ENCODE assay signal across 29 cellular contexts in the genomic region with DNA sequence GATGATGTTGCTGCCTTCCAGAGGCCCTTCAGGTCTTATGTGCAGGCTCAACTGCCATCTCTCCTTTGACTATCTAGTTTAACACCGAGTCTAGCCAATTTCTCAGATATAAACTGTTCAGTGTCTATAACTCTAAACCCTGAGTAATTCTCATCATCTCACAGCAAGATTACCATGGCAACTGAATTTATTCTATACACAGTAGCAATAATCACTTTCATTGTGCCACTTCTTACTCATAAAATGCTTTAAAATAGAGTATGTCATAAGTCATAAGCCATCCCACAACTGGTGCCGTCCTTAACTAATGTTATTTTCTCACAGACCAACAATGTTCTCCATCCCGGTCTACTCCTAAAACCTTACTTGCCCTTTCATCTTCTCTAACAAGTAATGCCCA. TPM values are rescaled to one million over a fixed set of nuclear protein-coding genes. Genes with fewer than 3 reads are reported as not detected.
DNase-seq lines count a peak whose midpoint lies in the region; ATAC-seq, FAIRE-seq and TF ChIP-seq lines count a peak whose summit lies in the region.
"Had no signal": no experiment of that assay in that cellular context is flagged by ENCODE, and none has a peak within 500 bp of the region (broad histone marks: within the 10 kb centered on the region; RNA-seq: fewer than 3 reads in every experiment).

No MANE protein-coding gene starts in this region.

- H3K27me3 ChIP-seq in CD8-positive, alpha-beta memory T cell (ENCODE audit: insufficient read depth, low read length, poor library complexity, severe bottlenecking) = no peaks in the 10 kb centered on the region
- H3K27me3 ChIP-seq in GM12878 (replicated peaks in 1 of 2; ENCODE audit: control insufficient read depth in 2 of 2, insufficient read depth in 2 of 2, low read length in 1 of 2) (no peaks in the 10 kb centered on the region), osteoblast (ENCODE audit: insufficient read depth, low read length) (no peaks in the 10 kb centered on the region)
- H3K27me3 ChIP-seq: adrenal gland, BE2C, body of pancreas, dorsolateral prefrontal cortex, left lung, SJCRH30, stomach, thyroid gland had no signal

- no peak for ATAC-seq in activated T-cell treated with anti-CD3 and anti-CD28 coated beads, Interleukin-2, amount 50 U/mL, for 4 hours
- ATAC-seq in GM12878 = no peak
- no peak for ATAC-seq in HG02981 (IDR thresholded peaks at IDR 0.05; ENCODE audit: unreplicated experiment)
- ATAC-seq: body of pancreas, left lung had no signal

- H3K4me1 Mint-ChIP-seq in activated T-cell treated with anti-CD3 and anti-CD28 coated beads, Interleukin-2, amount 50 U/mL, for 24 hours (ENCODE audit: low read depth) = peaks cover 6% of the 10 kb centered on the region
- H3K4me1 Mint-ChIP-seq in activated T-cell treated with anti-CD3 and anti-CD28 coated beads, Interleukin-2, amount 50 U/mL, for 4 hours (ENCODE audit: low read depth) = peaks cover 6% of the 10 kb centered on the region
- peaks cover 15 to 28% (median 26%) of the 10 kb centered on the region in 3 donors for H3K4me1 Mint-ChIP-seq in CD8-positive, alpha-beta memory T cell

- 96% methylated on average over 3 of the region's 3 CpGs for WGBS in GM12878 (ENCODE audit: insufficient coverage, insufficient replicate concordance, low lambda C conversion rate, missing lambda C conversion rate)

- no peaks in the 10 kb centered on the region for H3K9me3 ChIP-seq in CD8-positive, alpha-beta memory T cell (ENCODE audit: low read length)
- H3K9me3 ChIP-seq in GM12878 (replicated peaks; ENCODE audit: control insufficient read depth, insufficient read depth, low read length) (no peaks in the 10 kb centered on the region), osteoblast (ENCODE audit: low read depth, low read length) (no peaks in the 10 kb centered on the region)
- H3K9me3 ChIP-seq: adrenal gland, BE2C, body of pancreas, HAP-1, left lung, SJCRH30, stomach, thyroid gland had no signal

- TF ChIP-seq RAD21 in GM12878 (IDR thresholded peaks at IDR 0.05; ENCODE audit: insufficient read depth, low read depth, low read length) = no peak

- CTCF ChIA-PET in CD8-positive, alpha-beta memory T cell (lab: Charles Lee) = no interaction called here
- CTCF ChIA-PET in GM12878 (lab: Yijun Ruan, JAX) = no interaction called here

- TF ChIP-seq CTCF in GM12878 (IDR thresholded peaks at IDR 0.05 in 2 of 3, conservative IDR thresholded peaks at IDR 0.05 in 1 of 3; ENCODE audit: control insufficient read depth in 2 of 3, extremely low read depth in 1 of 3, insufficient read depth in 1 of 3, low read depth in 3 of 3, low read length in 3 of 3) (no peak), osteoblast (IDR thresholded peaks at IDR 0.05; ENCODE audit: extremely low read depth, low read depth, low read length) (no peak)

- H3K27me3 Mint-ChIP-seq in activated T-cell treated with anti-CD3 and anti-CD28 coated beads, Interleukin-2, amount 50 U/mL, for 24 hours = no peaks in the 10 kb centered on the region
- H3K27me3 Mint-ChIP-seq in activated T-cell treated with anti-CD3 and anti-CD28 coated beads, Interleukin-2, amount 50 U/mL, for 4 hours (ENCODE audit: low read depth) = no peaks in the 10 kb centered on the region
- H3K27me3 Mint-ChIP-seq in CD8-positive, alpha-beta memory T cell = no peaks in the 10 kb centered on the region
- H3K27me3 Mint-ChIP-seq: naive B cell had no signal

- FAIRE-seq in GM12878 (lab: Jason Lieb, UNC) (no peak), GM12892 (lab: Jason Lieb, UNC) (no peak)
- FAIRE-seq: HTR-8/SVneo, RCC 7860, TTC549 had no signal

- peak overlapping the region; percentile 59 for H3K27ac Mint-ChIP-seq in activated T-cell treated with anti-CD3 and anti-CD28 coated beads, Interleukin-2, amount 50 U/mL, for 24 hours
- H3K27ac Mint-ChIP-seq in CD8-positive, alpha-beta memory T cell = peak overlapping the region in 7 of 8 donors; percentile 11 to 79 (median 57)

- no peak overlapping the region for H3K27ac ChIP-seq in CD8-positive, alpha-beta memory T cell (ENCODE audit: low read depth, low read length)
- H3K27ac ChIP-seq in GM12878 (ENCODE audit: control insufficient read depth, insufficient read depth) (no peak overlapping the region), osteoblast (ENCODE audit: low read depth, low read length) (peak overlapping the region; percentile 20)
- H3K27ac ChIP-seq: adrenal gland, body of pancreas, left lung, SJCRH30, skin epidermis, stomach, thyroid gland had no signal

- TF ChIP-seq EP300 in GM12878 (IDR thresholded peaks at IDR 0.05; ENCODE audit: borderline replicate concordance in 1 of 2, control insufficient read depth in 1 of 2, low read depth in 2 of 2, low read length in 2 of 2) = no peak

- TF ChIP-seq POLR2A in GM12878 (IDR thresholded peaks at IDR 0.05; ENCODE audit: low read depth, low read length) (no peak), GM12892 (IDR thresholded peaks at IDR 0.05; ENCODE audit: low read depth, low read length) (no peak)

- RAD21 ChIA-PET in GM12878 (lab: Charles Lee; ENCODE audit: unreplicated experiment) = no interaction called here

- no peak overlapping the region for H3K4me3 Mint-ChIP-seq in activated T-cell treated with anti-CD3 and anti-CD28 coated beads, Interleukin-2, amount 50 U/mL, for 24 hours
- H3K4me3 Mint-ChIP-seq in activated T-cell treated with anti-CD3 and anti-CD28 coated beads, Interleukin-2, amount 50 U/mL, for 4 hours = no peak overlapping the region
- no peak overlapping the region for H3K4me3 Mint-ChIP-seq in CD8-positive, alpha-beta memory T cell

- TSS peak; percentile 23 for BruUV-seq in GM12878 (replicated peaks; lab: Mats Ljungman, UMichigan)

- POLR2A ChIA-PET in CD8-positive, alpha-beta memory T cell (lab: Charles Lee) = no interaction called here
- POLR2A ChIA-PET in GM12878 (lab: Charles Lee) = no interaction called here

- in situ Hi-C loops in GM12878 (cut with MboI) = loop anchor here (5.0 kb wide), 1 partner anchor 48 kb away; no protein-coding TSS in a partner anchor

- H3K36me3 ChIP-seq in CD8-positive, alpha-beta memory T cell (ENCODE audit: insufficient read depth, low read length) = peaks cover 62% of the 10 kb centered on the region
- H3K36me3 ChIP-seq in GM12878 (ENCODE audit: control insufficient read depth in 2 of 2, insufficient read depth in 2 of 2, low read length in 1 of 2) = peaks cover 0 to 34% of the 10 kb centered on the region in 2 experiments
- peaks cover 28% of the 10 kb centered on the region for H3K36me3 ChIP-seq in osteoblast (ENCODE audit: insufficient read depth, low read length)

- no peak overlapping the region for H3K4me2 ChIP-seq in GM12878 (ENCODE audit: control insufficient read depth, insufficient read depth)
- no peak overlapping the region for H3K4me2 ChIP-seq in osteoblast (ENCODE audit: insufficient read depth, low read length)

- no peak overlapping the region for H3K9ac ChIP-seq in GM12878 (ENCODE audit: control insufficient read depth, insufficient read depth, low read length)

- DNase-seq in activated T-cell treated with anti-CD3 and anti-CD28 coated beads, Interleukin-2, amount 50 U/mL, for 24 hours = no peak
- no peak for DNase-seq in activated T-cell treated with anti-CD3 and anti-CD28 coated beads, Interleukin-2, amount 50 U/mL, for 4 hours
- DNase-seq in CD8-positive, alpha-beta memory T cell = no peak
- DNase-seq in GM12878 (ENCODE audit: low read depth, low spot score) (no peak), osteoblast (ENCODE audit: insufficient read length, low spot score, missing footprints) (no peak), GM12892 (ENCODE audit: insufficient read length) (no peak), AG08395 (ENCODE audit: low spot score) (no peak)
- DNase-seq: activated CD4-positive, alpha-beta T cell treated with anti-CD3 and anti-CD28 coated beads for 1 hour; adrenal gland; BE2C; body of pancreas; cerebellar nuclear complex; DMS79; dorsolateral prefrontal cortex; KBM-7; left lung; naive B cell; NCI-H1105 treated with DMSO at 0.1 percent for 48 hours; NCI-H2029; NCI-H69; SJCRH30; stomach; thyroid gland had no signal

- H3K4me3 ChIP-seq in CD8-positive, alpha-beta memory T cell (ENCODE audit: low read length) = no peak overlapping the region
- H3K4me3 ChIP-seq in GM12878 = no peak overlapping the region
- H3K4me3 ChIP-seq in osteoblast (ENCODE audit: insufficient read depth, low read length) = no peak overlapping the region
- H3K4me3 ChIP-seq: adrenal gland, body of pancreas, dorsolateral prefrontal cortex, HAP-1, left lung, SJCRH30, skin epidermis, stomach, thyroid gland had no signal

- H2AFZ ChIP-seq in GM12878 (ENCODE audit: control insufficient read depth, low read depth, low read length) (no peak overlapping the region), osteoblast (ENCODE audit: low read length) (no peak overlapping the region)

- no peaks in the 10 kb centered on the region for H3K4me1 ChIP-seq in CD8-positive, alpha-beta memory T cell (ENCODE audit: insufficient read depth, low read length)
- H3K4me1 ChIP-seq in GM12878 (ENCODE audit: control insufficient read depth, insufficient read depth, low read length) (no peaks in the 10 kb centered on the region), osteoblast (ENCODE audit: insufficient read depth, low read length) (no peaks in the 10 kb centered on the region)
- H3K4me1 ChIP-seq: adrenal gland, body of pancreas, left lung, SJCRH30, stomach, thyroid gland had no signal

- H3K9me3 Mint-ChIP-seq in activated T-cell treated with anti-CD3 and anti-CD28 coated beads, Interleukin-2, amount 50 U/mL, for 24 hours = no peaks in the 10 kb centered on the region
- H3K9me3 Mint-ChIP-seq in activated T-cell treated with anti-CD3 and anti-CD28 coated beads, Interleukin-2, amount 50 U/mL, for 4 hours = no peaks in the 10 kb centered on the region
- H3K9me3 Mint-ChIP-seq in CD8-positive, alpha-beta memory T cell = no peaks in the 10 kb centered on the region

- H4K20me1 ChIP-seq in GM12878 (ENCODE audit: control insufficient read depth, insufficient read depth) = no peaks in the 10 kb centered on the region
- H4K20me1 ChIP-seq in osteoblast (ENCODE audit: insufficient read depth, low read length) = no peaks in the 10 kb centered on the region

- intact Hi-C loops in GM12878 (cut with micrococcal nuclease; ENCODE audit: unreplicated experiment) = no loop called here

- H3K79me2 ChIP-seq in GM12878 (ENCODE audit: control insufficient read depth, insufficient read depth, low read length) (no peaks in the 10 kb centered on the region), osteoblast (ENCODE audit: insufficient read depth, low read length) (no peaks in the 10 kb centered on the region)

- peaks cover 81% of the 10 kb centered on the region for H3K36me3 Mint-ChIP-seq in activated T-cell treated with anti-CD3 and anti-CD28 coated beads, Interleukin-2, amount 50 U/mL, for 24 hours (ENCODE audit: low read depth)
- peaks cover 26% of the 10 kb centered on the region for H3K36me3 Mint-ChIP-seq in activated T-cell treated with anti-CD3 and anti-CD28 coated beads, Interleukin-2, amount 50 U/mL, for 4 hours (ENCODE audit: insufficient read depth)
- peaks cover 20 to 80% (median 24%) of the 10 kb centered on the region in 3 donors for H3K36me3 Mint-ChIP-seq in CD8-positive, alpha-beta memory T cell

- SMC1A ChIA-PET in GM12878 (lab: Charles Lee; ENCODE audit: uncharacterized antibody, unreplicated experiment) = no interaction called here

RNA-seq across cellular contexts. Expression of gene SYNRG, which starts 45.0 kb away (rescaled TPM):
- total RNA-seq in activated T-cell treated with anti-CD3 and anti-CD28 coated beads, Interleukin-2, amount 50 U/mL, for 4 hours = 10 to 100 TPM; 34.9 to 42.5 (median 36.7) TPM
- total RNA-seq in CD8-positive, alpha-beta memory T cell = 10 to 100 TPM; 42.3 to 50.8 TPM
- 104 TPM for polyA plus RNA-seq in CD8-positive, alpha-beta memory T cell
- 103 and 104 TPM in 2 replicates for total RNA-seq in GM12878 (2013; cell fraction: nucleolus; rRNA removed)
- total RNA-seq in GM12878 (2014; rRNA removed) (14.4 and 15.4 TPM in 2 replicates), GM12878 (2014; rRNA removed; fragmentation: Illumina TruSeq; extraction: Trizol) (25.2 and 25.8 TPM in 2 replicates), GM12878 (2021) (32.5 and 40.4 TPM in 2 replicates), osteoblast (23.9 and 24.8 TPM in 2 replicates)
- polyA plus RNA-seq in GM12878 (2011; ENCODE audit: low read depth) = 15.5 TPM
- polyA plus RNA-seq in GM12878 (2011; rRNA removed) (23.6 and 28.2 TPM in 2 replicates), GM12878 (2014; fragmentation: Illumina TruSeq; extraction: Trizol) (27.2 and 29.7 TPM in 2 replicates), GM12878 (2014; fragmentation: Nextera tagmentation; extraction: Ambion mirVana) (1 to 10 TPM; 5.2 to 5.8 TPM), GM12878 (2014; rRNA removed) (19.3 and 21.8 TPM in 2 replicates), GM12878 (2016; fragmentation: Nextera tagmentation; extraction: Ambion mirVana) (10 to 100 TPM; 30.7 to 36.7 TPM)
- 20.1 and 22.4 TPM in 2 replicates for polyA plus RNA-seq in GM12878 (2011; cell fraction: cytosol; rRNA removed)
- 34.9 and 35.8 TPM in 2 replicates for polyA plus RNA-seq in GM12878 (2011; cell fraction: nucleus; rRNA removed)
- polyA plus RNA-seq in GM12878 (2012) = 17.1 and 21.9 TPM in 2 replicates
- polyA minus RNA-seq in GM12878 (2011; rRNA and poly(A)+ RNA removed) = 50.2 and 52.1 TPM in 2 replicates
- 13.5 and 24.8 TPM in 2 replicates for polyA minus RNA-seq in GM12878 (2011; cell fraction: cytosol; rRNA and poly(A)+ RNA removed)
- polyA minus RNA-seq in GM12878 (2011; cell fraction: nucleus; rRNA and poly(A)+ RNA removed) = 26.7 and 43.8 TPM in 2 replicates
- polyA plus RNA-seq in GM12892 (2012; ENCODE audit: missing spikeins) = 18.5 TPM
